ENCODE assay signal across 28 cellular contexts in genomic region chr1:176735201-176735600, GRCh38.
"Had no signal": no experiment of that assay in that cellular context is flagged by ENCODE, and none has a peak within 500 bp of the region (broad histone marks: within the 10 kb centered on the region; RNA-seq: fewer than 3 reads in every experiment).

No MANE protein-coding gene starts in this region.

- H3K36me3 ChIP-seq: ascending aorta, brain microvascular endothelial cell, esophagus squamous epithelium, gastroesophageal sphincter, heart right ventricle had no signal

- ATAC-seq: activated CD4-positive, alpha-beta T cell treated with anti-CD3 and anti-CD28 coated beads for 36 hours; activated CD8-positive, alpha-beta T cell treated with anti-CD3 and anti-CD28 coated beads, Interleukin-2, amount 10 ng/mL, durations not matched to agents 7 days and 5 days; activated naive CD4-positive, alpha-beta T cell treated with anti-CD3 and anti-CD28 coated beads, Interleukin-2, amount 50 U/mL, for 72 hours; activated T-cell treated with anti-CD3 and anti-CD28 coated beads, Interleukin-2, amount 50 U/mL, for 72 hours; gastroesophageal sphincter; heart right ventricle; T-helper 17 cell had no signal

- DNase-seq: activated CD4-positive, alpha-beta memory T cell treated with anti-CD3 and anti-CD28 coated beads for 36 hours; activated CD4-positive, alpha-beta T cell treated with anti-CD3 and anti-CD28 coated beads for 36 hours; activated CD4-positive, alpha-beta T cell treated with anti-CD3 and anti-CD28 coated beads, Interleukin-2, amount 10 ng/mL, durations not matched to agents 24 days and 14 days; activated CD4-positive, CD25-positive, alpha-beta regulatory T cell; activated CD4-positive, CD25-positive, alpha-beta regulatory T cell treated with anti-CD3 and anti-CD28 coated beads, Interleukin-2, amount 50 U/mL, for 72 hours; activated CD8-positive, alpha-beta memory T cell treated with anti-CD3 and anti-CD28 coated beads, Interleukin-2, amount 50 U/mL, for 48 hours; activated CD8-positive, alpha-beta T cell treated with anti-CD3 and anti-CD28 coated beads, Interleukin-2, amount 10 ng/mL, durations not matched to agents 7 days and 5 days; activated gamma-delta T cell; activated naive CD4-positive, alpha-beta T cell; activated naive CD4-positive, alpha-beta T cell treated with anti-CD3 and anti-CD28 coated beads, Interleukin-2, amount 10 ng/mL, durations not matched to agents 7 days and 5 days; activated naive CD8-positive, alpha-beta T cell treated with anti-CD3 and anti-CD28 coated beads, Interleukin-2, amount 10 ng/mL, durations not matched to agents 7 days and 5 days; activated T-cell treated with anti-CD3 and anti-CD28 coated beads for 4 hours; activated T-cell treated with anti-CD3 and anti-CD28 coated beads, Interleukin-2, amount 50 U/mL, for 24 hours; activated T-cell treated with anti-CD3 and anti-CD28 coated beads, Interleukin-2, amount 50 U/mL, for 72 hours; brain microvascular endothelial cell; cortex of kidney; dermis blood vessel endothelial cell; effector CD8-positive, alpha-beta T cell; esophagus squamous epithelium; foreskin melanocyte; heart right ventricle; T-helper 1 cell; T-helper 17 cell; T1000 had no signal

- H3K27ac ChIP-seq: ascending aorta, brain microvascular endothelial cell, epithelial cell of prostate, esophagus squamous epithelium, gastroesophageal sphincter, heart right ventricle had no signal

- H3K9me3 ChIP-seq: ascending aorta, esophagus squamous epithelium, gastroesophageal sphincter, heart right ventricle had no signal

- H3K4me1 ChIP-seq: ascending aorta, esophagus squamous epithelium, gastroesophageal sphincter, heart right ventricle had no signal

- H3K4me3 ChIP-seq: ascending aorta, esophagus squamous epithelium, gastroesophageal sphincter, heart right ventricle had no signal

- H3K27me3 ChIP-seq: ascending aorta, brain microvascular endothelial cell, heart right ventricle had no signal
